In genomic region chr20:10511166-10511506, GRCh38 we compare ENCODE assay signal across 8 cellular contexts.
DNase-seq lines count a peak whose midpoint lies in the region; ATAC-seq and TF ChIP-seq lines count a peak whose summit lies in the region.

No MANE protein-coding gene starts in this region.

- H3K9me3 ChIP-seq in CD4-positive, alpha-beta T cell (ENCODE audit: control insufficient read depth, low read length): no peaks in the 10 kb centered on the region
- H3K9me3 ChIP-seq in right lobe of liver: no peaks in the 10 kb centered on the region

- no peak overlapping the region for H3K4me3 ChIP-seq in right lobe of liver

- H3K27me3 Mint-ChIP-seq in CD4-positive, alpha-beta T cell: no peaks in the 10 kb centered on the region
- no peaks in the 10 kb centered on the region for H3K27me3 Mint-ChIP-seq in activated CD8-positive, alpha-beta T cell treated with anti-CD3 and anti-CD28 coated beads for 36 hours

- CTCF ChIA-PET in CD4-positive, alpha-beta T cell (lab: Charles Lee): no interaction called here
- CTCF ChIA-PET in activated CD8-positive, alpha-beta T cell treated with anti-CD3 and anti-CD28 coated beads for 36 hours (lab: Charles Lee): interaction anchor here (0.7 kb wide), 1 partner anchor 34 kb away, joined by 3 read pairs; no protein-coding TSS in a partner anchor

- intact Hi-C loops in CD4-positive, alpha-beta T cell (cut with DNase I, micrococcal nuclease): no loop called here
- intact Hi-C loops in activated CD8-positive, alpha-beta T cell treated with anti-CD3 and anti-CD28 coated beads for 36 hours (cut with micrococcal nuclease): no loop called here
- intact Hi-C loops in right lobe of liver (cut with DNase I): no loop called here

- no peak for ATAC-seq in CD4-positive, alpha-beta T cell (ENCODE audit: poor library complexity)
- peak; percentile 10 for ATAC-seq in HG02588 (IDR thresholded peaks at IDR 0.05; ENCODE audit: unreplicated experiment)
- peak; percentile 9 for ATAC-seq in activated CD8-positive, alpha-beta T cell treated with anti-CD3 and anti-CD28 coated beads for 36 hours
- peak in 2 of 4 donors; percentile 4 to 22 for ATAC-seq in right lobe of liver
- ATAC-seq in GM21786 (IDR thresholded peaks at IDR 0.05; ENCODE audit: unreplicated experiment): no peak

- peaks cover 0 to 32% (median 12%) of the 10 kb centered on the region in 4 donors for H3K4me1 ChIP-seq in right lobe of liver

- POLR2A ChIA-PET in CD4-positive, alpha-beta T cell (lab: Charles Lee): interaction anchor here (1.1 to 2.0 kb wide), 2 partner anchors 58 to 77 kb away, joined by 3 to 11 read pairs; partner anchors contain the start of genes MKKS and SLX4IP
- POLR2A ChIA-PET in activated CD8-positive, alpha-beta T cell treated with anti-CD3 and anti-CD28 coated beads for 36 hours (lab: Charles Lee): interaction anchor here (1.2 kb wide), 1 partner anchor 76 kb away, joined by 7 read pairs; the partner anchor contains the start of gene SLX4IP

- H3K9me3 Mint-ChIP-seq in CD4-positive, alpha-beta T cell: no peaks in the 10 kb centered on the region
- H3K9me3 Mint-ChIP-seq in activated CD8-positive, alpha-beta T cell treated with anti-CD3 and anti-CD28 coated beads for 36 hours: no peaks in the 10 kb centered on the region

- H3K4me1 Mint-ChIP-seq in CD4-positive, alpha-beta T cell (ENCODE audit: low read depth): peaks cover 40% of the 10 kb centered on the region
- peaks cover 24% of the 10 kb centered on the region for H3K4me1 Mint-ChIP-seq in activated CD8-positive, alpha-beta T cell treated with anti-CD3 and anti-CD28 coated beads for 36 hours (ENCODE audit: low read depth)

- H3K36me3 ChIP-seq in right lobe of liver: no peaks in the 10 kb centered on the region

- DNase-seq in CD4-positive, alpha-beta T cell: no peak
- no peak for DNase-seq in activated CD8-positive, alpha-beta T cell treated with anti-CD3 and anti-CD28 coated beads for 36 hours
- DNase-seq in right lobe of liver (no peak), NCI-H510A (lab: John Stamatoyannopoulos, UW) (no peak), inferior parietal cortex (ENCODE audit: extremely low spot score) (no peak)
- no peak for DNase-seq in stimulated activated CD4-positive, alpha-beta T cell treated with anti-CD3 and anti-CD28 coated beads, Interleukin-12 subunit alpha, Interleukin-12 subunit beta, amount 100 ng/mL, for 4 hours

- no peaks in the 10 kb centered on the region for H3K36me3 Mint-ChIP-seq in CD4-positive, alpha-beta T cell (ENCODE audit: low read depth)
- peaks cover 3% of the 10 kb centered on the region for H3K36me3 Mint-ChIP-seq in activated CD8-positive, alpha-beta T cell treated with anti-CD3 and anti-CD28 coated beads for 36 hours (ENCODE audit: low read depth)

- 90% methylated on average over 2 of the region's 3 CpGs for WGBS in right lobe of liver (ENCODE audit: insufficient coverage, low coverage, low lambda C conversion rate, missing lambda C conversion rate)

- peak overlapping the region; percentile 38 for H3K27ac Mint-ChIP-seq in CD4-positive, alpha-beta T cell
- peak overlapping the region; percentile 7 for H3K27ac Mint-ChIP-seq in activated CD8-positive, alpha-beta T cell treated with anti-CD3 and anti-CD28 coated beads for 36 hours

- H3K27me3 ChIP-seq in CD4-positive, alpha-beta T cell (ENCODE audit: control insufficient read depth, insufficient read depth, low read length): no peaks in the 10 kb centered on the region
- no peaks in the 10 kb centered on the region for H3K27me3 ChIP-seq in right lobe of liver

- TF ChIP-seq POLR2A in right lobe of liver (IDR thresholded peaks at IDR 0.05): no peak

- no peak overlapping the region for H3K27ac ChIP-seq in CD4-positive, alpha-beta T cell (ENCODE audit: low read depth, low read length)
- H3K27ac ChIP-seq in right lobe of liver: peak overlapping the region in 2 of 3 donors; percentile 33 to 42

- TF ChIP-seq CTCF in CD4-positive, alpha-beta T cell (IDR thresholded peaks at IDR 0.05): no peak
- TF ChIP-seq CTCF in activated CD8-positive, alpha-beta T cell treated with anti-CD3 and anti-CD28 coated beads for 36 hours (IDR thresholded peaks at IDR 0.05): no peak
- no peak for TF ChIP-seq CTCF in right lobe of liver (IDR thresholded peaks at IDR 0.05)

- H3K4me3 Mint-ChIP-seq in CD4-positive, alpha-beta T cell: no peak overlapping the region
- no peak overlapping the region for H3K4me3 Mint-ChIP-seq in activated CD8-positive, alpha-beta T cell treated with anti-CD3 and anti-CD28 coated beads for 36 hours

Comparison
In these comparisons a context has a peak if more than half of its experiments do, and no peak if none do; other contexts are left out.
1. ATAC-seq: peak in HG02588 (single experiment) and activated CD8-positive, alpha-beta T cell treated with anti-CD3 and anti-CD28 coated beads for 36 hours (single experiment); none in CD4-positive, alpha-beta T cell (single experiment) and GM21786 (single experiment).